7 cellular contexts compared by ENCODE assay signal in the genomic region with DNA sequence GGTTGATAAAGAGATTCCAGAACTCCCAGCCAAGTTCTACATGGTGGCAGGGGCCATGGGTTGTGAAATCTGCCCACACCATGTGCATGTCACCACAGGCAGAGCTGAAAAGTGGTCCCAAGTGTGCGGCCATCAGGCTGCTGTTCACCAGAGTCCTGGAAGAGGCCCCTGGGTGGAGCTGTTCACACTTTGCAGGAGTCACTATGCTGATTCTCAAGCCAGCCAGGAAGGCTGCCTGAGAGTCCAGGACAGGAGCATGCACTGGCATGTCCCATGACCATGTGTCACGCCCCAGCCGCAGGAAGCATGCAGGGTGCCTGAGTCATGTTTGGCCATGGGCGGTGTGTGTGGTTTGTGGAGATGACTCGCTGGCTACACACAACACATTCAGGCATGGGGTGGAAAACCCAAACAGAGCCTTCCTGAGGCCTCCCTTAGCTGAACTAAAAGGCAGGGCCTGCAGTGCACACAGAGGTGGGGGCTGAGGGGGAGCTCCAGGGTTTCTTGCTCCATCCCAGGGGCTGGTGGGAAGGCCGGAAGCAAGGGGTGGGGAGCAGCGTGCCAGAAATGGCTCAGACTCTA.
DNase-seq lines count a peak whose midpoint lies in the region; ATAC-seq lines count a peak whose summit lies in the region.

No MANE protein-coding gene starts in this region.

- H3K4me1 Mint-ChIP-seq in activated naive CD8-positive, alpha-beta T cell treated with anti-CD3 and anti-CD28 coated beads, Interleukin-2, amount 50 U/mL, for 24 hours, result peaks cover 37% of the 10 kb centered on the region

- no peaks in the 10 kb centered on the region for H3K36me3 Mint-ChIP-seq in activated naive CD8-positive, alpha-beta T cell treated with anti-CD3 and anti-CD28 coated beads, Interleukin-2, amount 50 U/mL, for 24 hours (ENCODE audit: low read depth)

- ATAC-seq in GM18511 (IDR thresholded peaks at IDR 0.05; ENCODE audit: unreplicated experiment) (peak; percentile 90), HG03378 (IDR thresholded peaks at IDR 0.05; ENCODE audit: unreplicated experiment) (peak; percentile 73)
- ATAC-seq in activated naive CD8-positive, alpha-beta T cell treated with anti-CD3 and anti-CD28 coated beads, Interleukin-2, amount 50 U/mL, for 24 hours, result peak; percentile 98

- peak; percentile 96 for DNase-seq in SW480 (ENCODE audit: low spot score)
- peak; percentile 87 for DNase-seq in activated naive CD8-positive, alpha-beta T cell treated with anti-CD3 and anti-CD28 coated beads, Interleukin-2, amount 50 U/mL, for 24 hours
- DNase-seq in hepatic stellate cell (ENCODE audit: low spot score), result peak; percentile 99
- DNase-seq in stimulated activated CD4-positive, alpha-beta T cell treated with anti-CD3 and anti-CD28 coated beads, Interleukin-1b, Interleukin-23, amount 100 ng/mL, for 1 hour (ENCODE audit: low read depth in 2 of 2), result peak; percentile 35 to 42
- DNase-seq in globus pallidus (ENCODE audit: low spot score), result no peak

- no peaks in the 10 kb centered on the region for H3K9me3 Mint-ChIP-seq in activated naive CD8-positive, alpha-beta T cell treated with anti-CD3 and anti-CD28 coated beads, Interleukin-2, amount 50 U/mL, for 24 hours

- peak overlapping the region; percentile 62 for H3K27ac Mint-ChIP-seq in activated naive CD8-positive, alpha-beta T cell treated with anti-CD3 and anti-CD28 coated beads, Interleukin-2, amount 50 U/mL, for 24 hours

- peak overlapping the region; percentile 53 for H3K4me3 Mint-ChIP-seq in activated naive CD8-positive, alpha-beta T cell treated with anti-CD3 and anti-CD28 coated beads, Interleukin-2, amount 50 U/mL, for 24 hours

- H3K27me3 Mint-ChIP-seq in activated naive CD8-positive, alpha-beta T cell treated with anti-CD3 and anti-CD28 coated beads, Interleukin-2, amount 50 U/mL, for 24 hours, result no peaks in the 10 kb centered on the region
